In the genomic region with DNA sequence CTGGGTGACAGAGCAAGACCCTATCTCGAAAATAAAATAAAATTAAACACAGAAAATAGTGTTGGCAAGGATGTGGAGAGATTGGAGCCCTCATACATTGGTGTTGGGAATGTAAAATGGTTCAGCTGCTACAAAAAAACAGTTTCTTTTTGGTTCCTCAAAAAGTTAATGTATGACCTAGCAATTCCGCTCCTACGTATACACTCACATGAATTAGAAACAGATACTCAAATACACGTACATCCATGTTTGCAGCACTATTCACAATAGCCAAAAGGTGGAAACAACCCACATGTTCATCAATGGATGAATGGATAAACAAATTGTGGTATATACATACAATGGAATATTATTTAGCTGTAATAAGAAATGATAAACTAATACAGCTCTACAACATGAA, we compare ENCODE assay signal across 26 cellular contexts.
"Had no signal": no experiment of that assay in that cellular context is flagged by ENCODE, and none has a peak within 500 bp of the region (broad histone marks: within the 10 kb centered on the region; RNA-seq: fewer than 3 reads in every experiment).

No MANE protein-coding gene starts in this region.

- H3K4me3 ChIP-seq: colonic mucosa, coronary artery, dorsolateral prefrontal cortex, esophagus muscularis mucosa, esophagus squamous epithelium, gastrocnemius medialis, gastroesophageal sphincter, heart left ventricle, heart right ventricle, hepatocyte had no signal

- H3K27ac ChIP-seq: colonic mucosa, coronary artery, dorsolateral prefrontal cortex, epithelial cell of prostate, esophagus muscularis mucosa, esophagus squamous epithelium, foreskin keratinocyte, gastrocnemius medialis, gastroesophageal sphincter, heart left ventricle, heart right ventricle, hepatocyte had no signal

- H3K27ac Mint-ChIP-seq: dendritic cell treated with granulocyte-macrophage colony-stimulating factor and Interleukin-4, amounts not matched to agents 40 ng/mL and 50 ng/mL, for 4 days; effector memory CD8-positive, alpha-beta T cell; endodermal cell had no signal

- H3K9me3 ChIP-seq: colonic mucosa, esophagus squamous epithelium, gastrocnemius medialis had no signal

- ATAC-seq: effector memory CD8-positive, alpha-beta T cell; esophagus mucosa; gastrocnemius medialis; gastroesophageal sphincter; heart left ventricle; heart right ventricle had no signal

- H3K79me2 ChIP-seq: hepatocyte had no signal

- H3K4me1 ChIP-seq: colonic mucosa, esophagus muscularis mucosa, esophagus squamous epithelium, foreskin keratinocyte, gastrocnemius medialis, gastroesophageal sphincter, heart left ventricle, heart right ventricle had no signal

- H3K36me3 ChIP-seq: colonic mucosa, esophagus muscularis mucosa, esophagus squamous epithelium, gastrocnemius medialis, gastroesophageal sphincter, heart left ventricle, heart right ventricle had no signal

- DNase-seq: colonic mucosa; cortex of kidney; dermis blood vessel endothelial cell; dorsolateral prefrontal cortex; effector CD4-positive, alpha-beta T cell; effector CD8-positive, alpha-beta T cell; effector memory CD4-positive, alpha-beta T cell; effector memory CD8-positive, alpha-beta T cell; endodermal cell; erythroblast; esophagus squamous epithelium; foreskin fibroblast; foreskin melanocyte; gastrocnemius medialis; glutamatergic neuron; head of caudate nucleus; heart left ventricle; heart right ventricle had no signal

- H3K4me2 ChIP-seq: hepatocyte had no signal

- H2AFZ ChIP-seq: hepatocyte had no signal

- H3K27me3 ChIP-seq: colonic mucosa, dorsolateral prefrontal cortex, gastrocnemius medialis, hepatocyte had no signal

- H3K4me3 Mint-ChIP-seq: dendritic cell treated with granulocyte-macrophage colony-stimulating factor and Interleukin-4, amounts not matched to agents 40 ng/mL and 50 ng/mL, for 4 days; effector memory CD8-positive, alpha-beta T cell; endodermal cell had no signal
